ENCODE assay signal across 30 cellular contexts in the genomic region with DNA sequence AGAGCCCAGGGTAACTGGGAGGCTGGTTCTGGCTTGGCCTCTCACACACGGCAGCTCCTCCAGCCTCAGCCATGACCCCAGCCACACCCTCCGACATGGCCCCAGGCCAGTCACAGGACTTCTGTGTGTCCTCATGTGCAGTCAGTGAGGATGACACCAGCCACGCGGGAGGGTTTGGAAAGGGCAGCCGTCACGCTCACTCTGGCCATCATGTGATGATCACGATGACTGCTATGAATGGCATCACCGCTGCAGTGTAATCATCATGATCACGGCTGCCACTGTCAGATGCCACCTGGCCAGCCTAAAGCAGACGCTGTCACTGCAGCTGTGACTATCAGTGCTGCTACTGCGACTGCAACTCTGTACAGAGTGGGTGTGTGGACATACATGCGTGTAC.
"Had no signal": no experiment of that assay in that cellular context is flagged by ENCODE, and none has a peak within 500 bp of the region (broad histone marks: within the 10 kb centered on the region; RNA-seq: fewer than 3 reads in every experiment).

No MANE protein-coding gene starts in this region.

- ATAC-seq: left colon; left lung; mucosa of descending colon; naive thymus-derived CD4-positive, alpha-beta T cell; natural killer cell treated with Interleukin-12 subunit alpha and Interleukin-12 subunit beta and Interleukin-15 and Interleukin-18, amount 100 ng/mL, for 72 hours; psoas muscle; right lobe of liver; stimulated activated naive B cell treated with anti-CD40 and anti-IgM and Interleukin-4, amounts not matched to agents 10 μg/mL and 1 μg/mL and 100 μg/mL, for 72 hours; stimulated activated naive CD8-positive, alpha-beta T cell treated with anti-CD3 and anti-CD28 coated beads, Interleukin-15, Interleukin-2, amounts not matched to agents 100 U/mL and 50 U/mL, for 24 hours had no signal

- H3K27me3 ChIP-seq: hepatocyte, neutrophil, right atrium auricular region, right lobe of liver, testis, thyroid gland, transverse colon, upper lobe of left lung, vagina had no signal

- H3K36me3 Mint-ChIP-seq: natural killer cell treated with Interleukin-12 subunit alpha and Interleukin-12 subunit beta and Interleukin-15 and Interleukin-18, amount 100 ng/mL, for 72 hours; stimulated activated naive B cell treated with anti-CD40 and anti-IgM and Interleukin-4, amounts not matched to agents 10 μg/mL and 1 μg/mL and 100 μg/mL, for 72 hours had no signal

- H3K36me3 ChIP-seq: left lung, neutrophil, right atrium auricular region, right lobe of liver, stomach, thyroid gland, transverse colon, upper lobe of left lung, vagina had no signal

- H3K4me3 Mint-ChIP-seq: memory B cell; naive thymus-derived CD4-positive, alpha-beta T cell; natural killer cell treated with Interleukin-12 subunit alpha and Interleukin-12 subunit beta and Interleukin-15 and Interleukin-18, amount 100 ng/mL, for 72 hours; neural crest cell; stimulated activated naive B cell treated with anti-CD40 and anti-IgM and Interleukin-4, amounts not matched to agents 10 μg/mL and 1 μg/mL and 100 μg/mL, for 72 hours had no signal

- H3K4me3 ChIP-seq: hepatocyte, left lung, mucosa of descending colon, psoas muscle, right atrium auricular region, right lobe of liver, smooth muscle cell, stomach, testis, thyroid gland, transverse colon, upper lobe of left lung, vagina had no signal

- H3K4me1 Mint-ChIP-seq: memory B cell; naive thymus-derived CD4-positive, alpha-beta T cell; stimulated activated naive B cell treated with anti-CD40 and anti-IgM and Interleukin-4, amounts not matched to agents 10 μg/mL and 1 μg/mL and 100 μg/mL, for 72 hours had no signal

- H3K27ac ChIP-seq: hepatocyte, left lung, neutrophil, parathyroid adenoma, psoas muscle, right atrium auricular region, right lobe of liver, stomach, testis, thyroid gland, transverse colon, upper lobe of left lung, vagina had no signal

- H3K9me3 ChIP-seq: left lung, mucosa of descending colon, neutrophil, psoas muscle, right atrium auricular region, right lobe of liver, stomach, testis, thyroid gland, transverse colon, upper lobe of left lung, vagina had no signal

- DNase-seq: islet precursor cell; kidney glomerular epithelial cell; left colon; midbrain; mucosa of descending colon; naive thymus-derived CD4-positive, alpha-beta T cell; occipital lobe; stimulated activated CD4-positive, alpha-beta T cell treated with anti-CD3 and anti-CD28 coated beads, Interleukin-12 subunit alpha, Interleukin-12 subunit beta, amount 100 ng/mL, for 4 hours; stimulated activated CD4-positive, alpha-beta T cell treated with anti-CD3 and anti-CD28 coated beads, Interleukin-15, amount 100 ng/mL, for 24 hours; stimulated activated CD4-positive, alpha-beta T cell treated with anti-CD3 and anti-CD28 coated beads, Interleukin-2, amount 100 ng/mL, for 24 hours; stimulated activated CD4-positive, alpha-beta T cell treated with anti-CD3 and anti-CD28 coated beads, Interleukin-4, amount 100 ng/mL, for 1 hour; stimulated activated naive B cell treated with anti-CD40 and anti-IgM and Interleukin-4, amounts not matched to agents 10 μg/mL and 1 μg/mL and 100 μg/mL, for 72 hours; stimulated activated naive CD8-positive, alpha-beta T cell treated with anti-CD3 and anti-CD28 coated beads, Interleukin-15, Interleukin-2, amounts not matched to agents 100 U/mL and 50 U/mL, for 24 hours; stomach; testis; thyroid gland; transverse colon; upper lobe of left lung had no signal

- H3K4me1 ChIP-seq: left lung, parathyroid adenoma, psoas muscle, right atrium auricular region, stomach, testis, thyroid gland, transverse colon, upper lobe of left lung, vagina had no signal

- H3K27ac Mint-ChIP-seq: memory B cell; naive thymus-derived CD4-positive, alpha-beta T cell; natural killer cell treated with Interleukin-12 subunit alpha and Interleukin-12 subunit beta and Interleukin-15 and Interleukin-18, amount 100 ng/mL, for 72 hours; stimulated activated naive B cell treated with anti-CD40 and anti-IgM and Interleukin-4, amounts not matched to agents 10 μg/mL and 1 μg/mL and 100 μg/mL, for 72 hours had no signal

- H3K9me3 Mint-ChIP-seq: natural killer cell treated with Interleukin-12 subunit alpha and Interleukin-12 subunit beta and Interleukin-15 and Interleukin-18, amount 100 ng/mL, for 72 hours; neural crest cell had no signal
